In the genomic region with DNA sequence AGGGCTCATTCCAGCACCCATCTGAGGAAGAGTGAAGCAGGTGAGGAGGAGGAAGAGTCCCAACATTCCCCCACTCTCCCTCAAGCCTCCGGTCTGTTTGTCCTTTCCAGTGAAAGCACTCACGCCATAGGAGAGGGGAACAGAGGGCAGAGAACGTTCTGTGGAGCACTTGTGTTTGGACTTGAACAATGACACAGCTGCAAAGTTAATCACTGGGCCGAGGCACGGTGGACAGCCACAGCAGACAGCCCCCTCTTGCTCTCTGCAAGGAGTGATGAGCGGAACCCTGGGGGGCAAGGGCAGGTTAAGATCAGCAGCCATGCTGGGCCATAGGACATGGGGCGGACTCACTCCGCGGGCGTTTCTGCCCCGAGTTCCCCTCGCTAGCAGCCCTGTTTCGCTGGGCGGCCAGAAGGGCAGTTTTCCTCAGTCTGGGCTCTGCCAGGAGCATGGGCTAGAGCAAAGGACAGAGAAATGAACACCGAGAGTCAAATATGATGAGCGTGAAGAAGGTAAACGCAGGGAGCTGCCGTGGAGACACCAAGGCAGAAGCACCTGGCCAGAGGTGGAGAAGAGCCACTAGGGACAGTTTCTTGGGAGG, we compare ENCODE assay signal across 21 cellular contexts.
A peak's percentile ranks its signal among the peaks of the same experiment; 100 is the strongest.
DNase-seq lines count a peak whose midpoint lies in the region; ATAC-seq and TF ChIP-seq lines count a peak whose summit lies in the region.
"Had no signal": no experiment of that assay in that cellular context is flagged by ENCODE, and none has a peak within 500 bp of the region (broad histone marks: within the 10 kb centered on the region; RNA-seq: fewer than 3 reads in every experiment).

No MANE protein-coding gene starts in this region.

- H3K36me3 ChIP-seq in OCI-LY1 (ENCODE audit: insufficient read depth, low read length), result peaks cover 11% of the 10 kb centered on the region; the same call in 1 of the 2 replicates

- no peaks in the 10 kb centered on the region for H3K9me3 ChIP-seq in OCI-LY1 (ENCODE audit: low read length)
- H3K9me3 ChIP-seq: right lobe of liver, stomach, upper lobe of right lung had no signal

- peak overlapping the region; percentile 30; the same call in 1 of the 2 replicates for H3K9ac ChIP-seq in OCI-LY1 (ENCODE audit: low read length)

- no peak overlapping the region for H2AFZ ChIP-seq in OCI-LY1 (ENCODE audit: low read length)

- H3K9me3 Mint-ChIP-seq in natural killer cell treated with Interleukin-12 subunit alpha and Interleukin-12 subunit beta and Interleukin-15 and Interleukin-18, amount 100 ng/mL, for 72 hours, result no peaks in the 10 kb centered on the region
- H3K9me3 Mint-ChIP-seq in natural killer cell, result no peaks in the 10 kb centered on the region
- H3K9me3 Mint-ChIP-seq in memory B cell, result no peaks in the 10 kb centered on the region
- H3K9me3 Mint-ChIP-seq: CD4-positive, alpha-beta T cell had no signal

- peaks cover 34% of the 10 kb centered on the region for H3K4me1 ChIP-seq in OCI-LY1 (ENCODE audit: insufficient read depth, low read length, severe bottlenecking)
- H3K4me1 ChIP-seq: foreskin keratinocyte, right lobe of liver, upper lobe of right lung had no signal

- H3F3A ChIP-seq in OCI-LY1 (ENCODE audit: insufficient read depth, low read length), result no peaks in the 10 kb centered on the region

- no peak for ATAC-seq in natural killer cell treated with Interleukin-12 subunit alpha and Interleukin-12 subunit beta and Interleukin-15 and Interleukin-18, amount 100 ng/mL, for 72 hours
- ATAC-seq in natural killer cell, result no peak
- no peak for ATAC-seq in memory B cell (ENCODE audit: low read depth)
- ATAC-seq in HG03442 (IDR thresholded peaks at IDR 0.05; ENCODE audit: unreplicated experiment), result no peak
- no peak for ATAC-seq in HG02623 (IDR thresholded peaks at IDR 0.05; ENCODE audit: unreplicated experiment)
- ATAC-seq: foreskin keratinocyte, right lobe of liver, upper lobe of right lung had no signal

- DNase-seq in natural killer cell treated with Interleukin-12 subunit alpha and Interleukin-12 subunit beta and Interleukin-15 and Interleukin-18, amount 100 ng/mL, for 72 hours (ENCODE audit: low spot score), result peak; percentile 34
- DNase-seq in natural killer cell (no peak), memory B cell (ENCODE audit: low spot score in 2 of 2) (peak; percentile 8 to 20), SK-N-DZ (ENCODE audit: low spot score) (no peak), T-helper 2 cell (no peak)
- DNase-seq: ACHN; CD4-positive, alpha-beta T cell; DMS53; foreskin keratinocyte; HCEC 1CT; mesendoderm; NCI-H2171 treated with DMSO at 0.1 percent for 48 hours; nucleus accumbens; right lobe of liver; stomach; upper lobe of right lung had no signal

- H3K9me2 ChIP-seq in OCI-LY1 (ENCODE audit: low read depth, low read length), result no peaks in the 10 kb centered on the region

- no peaks in the 10 kb centered on the region for H3K79me2 ChIP-seq in OCI-LY1 (ENCODE audit: insufficient read depth, low read length)

- no peak overlapping the region for H3K4me3 Mint-ChIP-seq in natural killer cell treated with Interleukin-12 subunit alpha and Interleukin-12 subunit beta and Interleukin-15 and Interleukin-18, amount 100 ng/mL, for 72 hours
- H3K4me3 Mint-ChIP-seq in natural killer cell, result no peak overlapping the region
- peak overlapping the region; percentile 67 for H3K4me3 Mint-ChIP-seq in memory B cell
- H3K4me3 Mint-ChIP-seq: activated naive CD8-positive, alpha-beta T cell; CD4-positive, alpha-beta T cell had no signal

- intact Hi-C loops in natural killer cell (cut with micrococcal nuclease), result no loop called here

- peak overlapping the region; percentile 21 for H3K4me3 ChIP-seq in OCI-LY1 (ENCODE audit: low read depth, low read length, poor library complexity, severe bottlenecking)
- H3K4me3 ChIP-seq: coronary artery, right lobe of liver, stomach, upper lobe of right lung had no signal

- peaks cover 4 to 5% of the 10 kb centered on the region in 2 donors for H3K4me1 Mint-ChIP-seq in natural killer cell treated with Interleukin-12 subunit alpha and Interleukin-12 subunit beta and Interleukin-15 and Interleukin-18, amount 100 ng/mL, for 72 hours (ENCODE audit: low read depth in 2 of 2)
- H3K4me1 Mint-ChIP-seq in natural killer cell (peaks cover 4 to 16% of the 10 kb centered on the region in 2 donors), memory B cell (peaks cover 40% of the 10 kb centered on the region)

- no peaks in the 10 kb centered on the region for H3K27me3 ChIP-seq in OCI-LY1 (ENCODE audit: insufficient read depth, low read length)
- H3K27me3 ChIP-seq: foreskin keratinocyte, right lobe of liver, stomach, upper lobe of right lung had no signal

- TF ChIP-seq CTCF in natural killer cell (IDR thresholded peaks at IDR 0.05) (no peak), OCI-LY1 (IDR thresholded peaks at IDR 0.05; ENCODE audit: low read length) (no peak)

- H3K27ac ChIP-seq in OCI-LY1 (ENCODE audit: low read depth, low read length, poor library complexity, severe bottlenecking), result peak overlapping the region; percentile 76
- H3K27ac ChIP-seq: coronary artery, foreskin keratinocyte, right lobe of liver, stomach, upper lobe of right lung had no signal

- H3K27me3 Mint-ChIP-seq in natural killer cell treated with Interleukin-12 subunit alpha and Interleukin-12 subunit beta and Interleukin-15 and Interleukin-18, amount 100 ng/mL, for 72 hours, result no peaks in the 10 kb centered on the region
- H3K27me3 Mint-ChIP-seq in natural killer cell (ENCODE audit: low read depth in 2 of 2) (no peaks in the 10 kb centered on the region), memory B cell (no peaks in the 10 kb centered on the region)
- H3K27me3 Mint-ChIP-seq: activated naive CD8-positive, alpha-beta T cell; CD4-positive, alpha-beta T cell had no signal

- no peaks in the 10 kb centered on the region for H4K20me1 ChIP-seq in OCI-LY1 (ENCODE audit: insufficient read depth, low read length)

- no peaks in the 10 kb centered on the region for H3K36me3 Mint-ChIP-seq in natural killer cell treated with Interleukin-12 subunit alpha and Interleukin-12 subunit beta and Interleukin-15 and Interleukin-18, amount 100 ng/mL, for 72 hours
- H3K36me3 Mint-ChIP-seq in natural killer cell (peaks cover 7% of the 10 kb centered on the region), memory B cell (peaks cover 19% of the 10 kb centered on the region)

- no peak overlapping the region for H3K27ac Mint-ChIP-seq in natural killer cell treated with Interleukin-12 subunit alpha and Interleukin-12 subunit beta and Interleukin-15 and Interleukin-18, amount 100 ng/mL, for 72 hours
- peak overlapping the region in 1 of 2 donors; percentile 23 for H3K27ac Mint-ChIP-seq in natural killer cell
- H3K27ac Mint-ChIP-seq in memory B cell, result peak overlapping the region; percentile 81
- H3K27ac Mint-ChIP-seq: CD4-positive, alpha-beta T cell had no signal

- peak overlapping the region; percentile 54 for H3K4me2 ChIP-seq in OCI-LY1 (ENCODE audit: low read length)

Comparison
In these comparisons a context has a peak if more than half of its experiments do, and no peak if none do; other contexts are left out.
1. DNase-seq: peak in natural killer cell treated with Interleukin-12 subunit alpha and Interleukin-12 subunit beta and Interleukin-15 and Interleukin-18, amount 100 ng/mL, for 72 hours (single experiment) and memory B cell (2 of 2); none in natural killer cell (single experiment), SK-N-DZ (single experiment) and T-helper 2 cell (0 of 5).